ENCODE assay signal across 1 cellular context in the genomic region with DNA sequence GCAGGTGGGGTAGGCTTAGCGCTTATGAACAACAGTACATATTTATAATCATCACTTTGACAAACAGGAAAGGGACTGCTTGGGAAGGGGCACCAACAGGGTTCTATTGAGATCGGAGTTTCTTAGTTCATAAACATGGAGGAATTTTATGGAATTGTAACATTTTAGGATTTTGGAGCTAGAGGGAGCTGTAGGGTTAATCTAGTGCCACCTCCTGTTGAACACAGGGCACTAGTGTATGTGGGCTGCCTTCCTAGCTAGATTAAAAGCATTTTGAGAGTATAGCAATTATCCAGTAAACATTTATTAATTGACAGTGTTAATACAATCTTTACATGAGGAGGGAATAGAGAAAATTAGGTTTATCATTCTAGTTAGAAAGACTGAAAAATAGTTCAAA.
TF ChIP-seq lines count a peak whose summit lies in the region.

No MANE protein-coding gene starts in this region.

TF ChIP-seq in GM23338, 12 proteins besides CTCF, POLR2A, EP300 and RAD21 (continued from another document):
- TF ChIP-seq, protein P1, sequence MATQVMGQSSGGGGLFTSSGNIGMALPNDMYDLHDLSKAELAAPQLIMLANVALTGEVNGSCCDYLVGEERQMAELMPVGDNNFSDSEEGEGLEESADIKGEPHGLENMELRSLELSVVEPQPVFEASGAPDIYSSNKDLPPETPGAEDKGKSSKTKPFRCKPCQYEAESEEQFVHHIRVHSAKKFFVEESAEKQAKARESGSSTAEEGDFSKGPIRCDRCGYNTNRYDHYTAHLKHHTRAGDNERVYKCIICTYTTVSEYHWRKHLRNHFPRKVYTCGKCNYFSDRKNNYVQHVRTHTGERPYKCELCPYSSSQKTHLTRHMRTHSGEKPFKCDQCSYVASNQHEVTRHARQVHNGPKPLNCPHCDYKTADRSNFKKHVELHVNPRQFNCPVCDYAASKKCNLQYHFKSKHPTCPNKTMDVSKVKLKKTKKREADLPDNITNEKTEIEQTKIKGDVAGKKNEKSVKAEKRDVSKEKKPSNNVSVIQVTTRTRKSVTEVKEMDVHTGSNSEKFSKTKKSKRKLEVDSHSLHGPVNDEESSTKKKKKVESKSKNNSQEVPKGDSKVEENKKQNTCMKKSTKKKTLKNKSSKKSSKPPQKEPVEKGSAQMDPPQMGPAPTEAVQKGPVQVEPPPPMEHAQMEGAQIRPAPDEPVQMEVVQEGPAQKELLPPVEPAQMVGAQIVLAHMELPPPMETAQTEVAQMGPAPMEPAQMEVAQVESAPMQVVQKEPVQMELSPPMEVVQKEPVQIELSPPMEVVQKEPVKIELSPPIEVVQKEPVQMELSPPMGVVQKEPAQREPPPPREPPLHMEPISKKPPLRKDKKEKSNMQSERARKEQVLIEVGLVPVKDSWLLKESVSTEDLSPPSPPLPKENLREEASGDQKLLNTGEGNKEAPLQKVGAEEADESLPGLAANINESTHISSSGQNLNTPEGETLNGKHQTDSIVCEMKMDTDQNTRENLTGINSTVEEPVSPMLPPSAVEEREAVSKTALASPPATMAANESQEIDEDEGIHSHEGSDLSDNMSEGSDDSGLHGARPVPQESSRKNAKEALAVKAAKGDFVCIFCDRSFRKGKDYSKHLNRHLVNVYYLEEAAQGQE (IDR thresholded peaks at IDR 0.05; ENCODE audit: unreplicated experiment), result no peak
TF ChIP-seq in GM23338: peak in this region for 0.
